ENCODE assay signal across 23 cellular contexts in genomic region chr6:40244684-40245083, GRCh38.
"Had no signal": no experiment of that assay in that cellular context is flagged by ENCODE, and none has a peak within 500 bp of the region (broad histone marks: within the 10 kb centered on the region; RNA-seq: fewer than 3 reads in every experiment).

No MANE protein-coding gene starts in this region.

- H3K4me3 Mint-ChIP-seq: activated CD4-positive, alpha-beta T cell treated with anti-CD3 and anti-CD28 coated beads, Interleukin-2, amount 10 ng/mL, durations not matched to agents 24 days and 14 days; activated CD8-positive, alpha-beta memory T cell treated with anti-CD3 and anti-CD28 coated beads, Interleukin-2, amount 10 ng/mL, durations not matched to agents 7 days and 5 days; activated CD8-positive, alpha-beta T cell treated with anti-CD3 and anti-CD28 coated beads for 36 hours; activated naive CD4-positive, alpha-beta T cell treated with anti-CD3 and anti-CD28 coated beads, Interleukin-2, amount 50 U/mL, for 24 hours; activated T-helper 1 cell treated with anti-CD3 and anti-CD28 coated beads, Interleukin-12 subunit alpha, Interleukin-12 subunit beta, Interleukin-2, Interleukin-4 antibody, amounts not matched to agents 30 ng/mL and 10 ng/mL and 1 ng/mL, durations not matched to agents 14 hours and 24 hours and 36 hours; memory B cell; nephron; stimulated activated naive B cell treated with anti-CD40 and anti-IgM and Interleukin-4, amounts not matched to agents 10 μg/mL and 1 μg/mL and 100 μg/mL, for 72 hours; T-cell; T-helper 2 cell treated with Interferon-gamma antibody and Interleukin-4, amounts not matched to agents 5 μg/mL and 100 μg/mL, for 36 hours had no signal

- H3K36me3 ChIP-seq: colonic mucosa, pancreas, right lobe of liver, transverse colon, vagina had no signal

- H3K4me1 ChIP-seq: colonic mucosa, pancreas, right lobe of liver, transverse colon, vagina had no signal

- H3K4me1 Mint-ChIP-seq: activated CD4-positive, alpha-beta T cell treated with anti-CD3 and anti-CD28 coated beads, Interleukin-2, amount 10 ng/mL, durations not matched to agents 24 days and 14 days; activated CD8-positive, alpha-beta memory T cell treated with anti-CD3 and anti-CD28 coated beads, Interleukin-2, amount 10 ng/mL, durations not matched to agents 7 days and 5 days; activated naive CD4-positive, alpha-beta T cell treated with anti-CD3 and anti-CD28 coated beads, Interleukin-2, amount 50 U/mL, for 24 hours; memory B cell; nephron; stimulated activated naive B cell treated with anti-CD40 and anti-IgM and Interleukin-4, amounts not matched to agents 10 μg/mL and 1 μg/mL and 100 μg/mL, for 72 hours; T-cell had no signal

- H3K27ac ChIP-seq: colonic mucosa, dorsolateral prefrontal cortex, pancreas, right lobe of liver, transverse colon, vagina, VCaP had no signal

- H3K27me3 Mint-ChIP-seq: activated CD8-positive, alpha-beta memory T cell treated with anti-CD3 and anti-CD28 coated beads, Interleukin-2, amount 10 ng/mL, durations not matched to agents 7 days and 5 days had no signal

- H3K27me3 ChIP-seq: colonic mucosa, pancreas, right lobe of liver, transverse colon, vagina had no signal

- H3K36me3 Mint-ChIP-seq: activated CD8-positive, alpha-beta memory T cell treated with anti-CD3 and anti-CD28 coated beads, Interleukin-2, amount 10 ng/mL, durations not matched to agents 7 days and 5 days; activated naive CD4-positive, alpha-beta T cell treated with anti-CD3 and anti-CD28 coated beads, Interleukin-2, amount 50 U/mL, for 24 hours; memory B cell; stimulated activated naive B cell treated with anti-CD40 and anti-IgM and Interleukin-4, amounts not matched to agents 10 μg/mL and 1 μg/mL and 100 μg/mL, for 72 hours; T-cell had no signal

- H3K27ac Mint-ChIP-seq: activated CD4-positive, alpha-beta T cell treated with anti-CD3 and anti-CD28 coated beads, Interleukin-2, amount 10 ng/mL, durations not matched to agents 24 days and 14 days; activated CD8-positive, alpha-beta memory T cell treated with anti-CD3 and anti-CD28 coated beads, Interleukin-2, amount 10 ng/mL, durations not matched to agents 7 days and 5 days; activated CD8-positive, alpha-beta T cell treated with anti-CD3 and anti-CD28 coated beads for 36 hours; activated naive CD4-positive, alpha-beta T cell treated with anti-CD3 and anti-CD28 coated beads, Interleukin-2, amount 50 U/mL, for 24 hours; activated T-helper 1 cell treated with anti-CD3 and anti-CD28 coated beads, Interleukin-12 subunit alpha, Interleukin-12 subunit beta, Interleukin-2, Interleukin-4 antibody, amounts not matched to agents 30 ng/mL and 10 ng/mL and 1 ng/mL, durations not matched to agents 14 hours and 24 hours and 36 hours; memory B cell; nephron; stimulated activated naive B cell treated with anti-CD40 and anti-IgM and Interleukin-4, amounts not matched to agents 10 μg/mL and 1 μg/mL and 100 μg/mL, for 72 hours; T-cell; T-helper 2 cell treated with Interferon-gamma antibody and Interleukin-4, amounts not matched to agents 5 μg/mL and 100 μg/mL, for 36 hours had no signal

- FAIRE-seq: pancreas, small intestine had no signal

- H3K9me3 Mint-ChIP-seq: activated naive CD4-positive, alpha-beta T cell treated with anti-CD3 and anti-CD28 coated beads, Interleukin-2, amount 50 U/mL, for 24 hours; T-helper 2 cell treated with Interferon-gamma antibody and Interleukin-4, amounts not matched to agents 5 μg/mL and 100 μg/mL, for 36 hours had no signal

- H3K9me3 ChIP-seq: colonic mucosa, pancreas, right lobe of liver, transverse colon, vagina had no signal

- H3K4me3 ChIP-seq: colonic mucosa, dorsolateral prefrontal cortex, pancreas, right lobe of liver, transverse colon, vagina had no signal

- DNase-seq: activated CD4-positive, alpha-beta T cell treated with anti-CD3 and anti-CD28 coated beads, Interleukin-2, amount 10 ng/mL, durations not matched to agents 24 days and 14 days; activated CD8-positive, alpha-beta memory T cell treated with anti-CD3 and anti-CD28 coated beads, Interleukin-2, amount 10 ng/mL, durations not matched to agents 7 days and 5 days; activated CD8-positive, alpha-beta T cell treated with anti-CD3 and anti-CD28 coated beads for 36 hours; activated gamma-delta T cell; activated T-cell treated with anti-CD3 and anti-CD28 coated beads for 4 hours; anterior cingulate cortex; colonic mucosa; dorsolateral prefrontal cortex; pancreas; right lobe of liver; small intestine; stimulated activated CD4-positive, alpha-beta T cell treated with anti-CD3 and anti-CD28 coated beads, Interleukin-2, amount 100 ng/mL, for 48 hours; stimulated activated CD8-positive, alpha-beta memory T cell treated with anti-CD3 and anti-CD28 coated beads, Interleukin-4, amount 100 ng/mL, for 48 hours; stimulated activated naive B cell treated with anti-CD40 and anti-IgM and Interleukin-4, amounts not matched to agents 10 μg/mL and 1 μg/mL and 100 μg/mL, for 72 hours; T-cell; transverse colon had no signal
